In genomic region chr22:29263791-29264216, GRCh38 we compare ENCODE assay signal across 17 cellular contexts. TPM values are rescaled to one million over a fixed set of nuclear protein-coding genes. Genes with fewer than 3 reads are reported as not detected.
DNase-seq lines count a peak whose midpoint lies in the region; ATAC-seq, FAIRE-seq and TF ChIP-seq lines count a peak whose summit lies in the region.
"Had no signal": no experiment of that assay in that cellular context is flagged by ENCODE, and none has a peak within 500 bp of the region (broad histone marks: within the 10 kb centered on the region; RNA-seq: fewer than 3 reads in every experiment).

No MANE protein-coding gene starts in this region.

- TF ChIP-seq POLR2A in GM19193 (IDR thresholded peaks at IDR 0.05; ENCODE audit: extremely low read depth, insufficient read depth, insufficient read length) (peak; percentile 12), adrenal gland (IDR thresholded peaks at IDR 0.05) (no peak)

- H3K4me3 ChIP-seq in adrenal gland, result no peak overlapping the region
- H3K4me3 ChIP-seq in pancreas, result no peak overlapping the region

- CTCF ChIA-PET in HEK293T (lab: Yijun Ruan, JAX), result no interaction called here

- peak in 3 of 4 donors; percentile 8 to 47 (median 39) for ATAC-seq in pancreas

- peaks cover 0 to 30% of the 10 kb centered on the region in 2 donors for H3K36me3 ChIP-seq in adrenal gland (replicated peaks in 1 of 2)
- no peaks in the 10 kb centered on the region for H3K36me3 ChIP-seq in pancreas

- H3K4me1 ChIP-seq in adrenal gland (replicated peaks in 1 of 2), result peaks cover 17 to 19% of the 10 kb centered on the region in 2 donors
- peaks cover 4 to 10% (median 5%) of the 10 kb centered on the region in 3 donors for H3K4me1 ChIP-seq in pancreas

- H3K27me3 ChIP-seq in adrenal gland (no peaks in the 10 kb centered on the region), pancreas (no peaks in the 10 kb centered on the region)

- 53 to 80% (median 62%) methylated on average over 1 to 14 of the region's 14 CpGs for WGBS in adrenal gland, 4 donors
- 41 to 49% methylated on average over 14 of the region's 14 CpGs for WGBS in pancreas, 2 donors

- H3K27ac ChIP-seq in adrenal gland (peak overlapping the region in 1 of 5 donors; percentile 59), pancreas (peak overlapping the region; percentile 16 to 58 (median 43))
- H3K27ac ChIP-seq: KMS-11 had no signal

- TF ChIP-seq CTCF in adrenal gland (IDR thresholded peaks at IDR 0.05) (no peak), pancreas (IDR thresholded peaks at IDR 0.05) (no peak)

- POLR2A ChIA-PET in HEK293T (lab: Yijun Ruan, JAX), result no interaction called here

- DNase-seq in adrenal gland (peak in 4 of 7 donors; percentile 35 to 58 (median 44)), pancreas (peak in 5 of 6 donors; percentile 53 to 89 (median 78)), NCI-H1694 (lab: John Stamatoyannopoulos, UW) (no peak), HEK293T (ENCODE audit: extremely low spot score) (no peak)
- DNase-seq: ACHN; AML-193; CD4-positive, CD25-positive, alpha-beta regulatory T cell; EL; NCI-H1048; NCI-H345; NCI-H526; SIG-M5 had no signal

- FAIRE-seq in pancreas (lab: Jason Lieb, UNC), result no peak
- FAIRE-seq: GM19239, H1 had no signal

- intact Hi-C loops in adrenal gland (cut with DNase I) (loop anchor here in 1 of 2 donors (5.0 kb wide), 1 partner anchor 47 kb away; no protein-coding TSS in a partner anchor), pancreas (cut with DNase I) (no loop called here)

- H3K9me3 ChIP-seq in adrenal gland (replicated peaks in 1 of 3) (no peaks in the 10 kb centered on the region), pancreas (no peaks in the 10 kb centered on the region)

TF ChIP-seq in HEK293T, 16 proteins besides CTCF, POLR2A, EP300 and RAD21:
- TF ChIP-seq ELF4 (IDR thresholded peaks at IDR 0.05) (no peak), FOXM1 (IDR thresholded peaks at IDR 0.05; ENCODE audit: borderline replicate concordance) (no peak), L3MBTL2 (conservative IDR thresholded peaks at IDR 0.05) (no peak), LEF1 (IDR thresholded peaks at IDR 0.05; ENCODE audit: borderline replicate concordance) (no peak), PKNOX1 (IDR thresholded peaks at IDR 0.05) (no peak), SUZ12 (IDR thresholded peaks at IDR 0.05) (no peak), NFRKB (IDR thresholded peaks at IDR 0.05) (no peak), HDGF (IDR thresholded peaks at IDR 0.05; ENCODE audit: borderline replicate concordance) (no peak), ARNT (IDR thresholded peaks at IDR 0.05) (no peak)

RNA-seq across cellular contexts. Expression of gene RHBDD3, which starts 4.0 kb away (rescaled TPM):
- total RNA-seq in adrenal gland (100 to 1,000 TPM in 1 of 8 donors, 10 to 100 TPM in 7; 27.4 to 103 (median 42.6) TPM), pancreas (10 to 100 TPM in 2 of 6 donors, 1 to 10 TPM in 4; 5.4 to 13.2 (median 9.0) TPM)
- polyA plus RNA-seq in adrenal gland (10 to 100 TPM; 12.2 to 76.3 (median 48.2) TPM), pancreas (10 to 100 TPM; 36.2 to 38.2 TPM)

RNA-seq across cellular contexts. Expression of gene EWSR1, which starts 4.3 kb away (rescaled TPM):
- total RNA-seq in adrenal gland (100 to 1,000 TPM; 152 to 302 (median 197) TPM), pancreas (100 to 1,000 TPM in 3 of 6 donors, 10 to 100 TPM in 3; 49.2 to 104 (median 87.5) TPM)
- polyA plus RNA-seq in adrenal gland (100 to 1,000 TPM; 269 to 351 (median 278) TPM), pancreas (100 to 1,000 TPM; 136 to 257 TPM)

RNA-seq across cellular contexts. Expression of gene GAS2L1, which starts 42.6 kb away (rescaled TPM):
- total RNA-seq in adrenal gland (10 to 100 TPM; 29.7 to 87.3 (median 55.6) TPM), pancreas (10 to 100 TPM in 1 of 6 donors, 1 to 10 TPM in 5; 5.2 to 10.7 (median 7.8) TPM)
- polyA plus RNA-seq in adrenal gland (10 to 100 TPM in 2 of 3 donors, 1 to 10 TPM in 1; 3.6 to 42.1 (median 33.1) TPM), pancreas (10 to 100 TPM; 11.7 to 13.6 TPM)

RNA-seq across cellular contexts. Expression of gene RASL10A, which starts 51.7 kb away (rescaled TPM):
- total RNA-seq in adrenal gland, result 1 to 10 TPM in 7 of 8 donors, under 1 TPM in 1; 0.54 to 3.7 (median 1.8) TPM
- polyA plus RNA-seq in adrenal gland, result 10 to 100 TPM in 1 of 3 donors, 1 to 10 TPM in 1, under 1 TPM in 1; 0.51 to 14.4 (median 9.1) TPM
- under 1 TPM; 0.24 to 0.61 (median 0.50) TPM for total RNA-seq in pancreas
- 1 to 10 TPM; 3.7 to 4.4 TPM for polyA plus RNA-seq in pancreas
- total RNA-seq: CD4-positive, CD25-positive, alpha-beta regulatory T cell had no signal
- polyA plus RNA-seq: CD4-positive, CD25-positive, alpha-beta regulatory T cell had no signal

RNA-seq across cellular contexts. Expression of gene EMID1, which starts 58.1 kb away (rescaled TPM):
- 10 to 100 TPM; 12.7 to 70.9 (median 43.6) TPM for total RNA-seq in adrenal gland
- 10 to 100 TPM in 2 of 3 donors, 1 to 10 TPM in 1; 2.5 to 36.9 (median 35.2) TPM for polyA plus RNA-seq in adrenal gland
- 10 to 100 TPM in 2 of 6 donors, 1 to 10 TPM in 4; 6.2 to 10.6 (median 8.3) TPM for total RNA-seq in pancreas
- 10 to 100 TPM; 11.7 to 16.8 TPM for polyA plus RNA-seq in pancreas
- total RNA-seq: MCF 10A had no signal

Comparison
In these comparisons a context has a peak if more than half of its experiments do, and no peak if none do; other contexts are left out.
1. DNase-seq: peak in adrenal gland (4 of 7) and pancreas (5 of 6); none in NCI-H1694 (single experiment) and HEK293T (single experiment).